ENCODE assay signal across 1 cellular context in the genomic region with DNA sequence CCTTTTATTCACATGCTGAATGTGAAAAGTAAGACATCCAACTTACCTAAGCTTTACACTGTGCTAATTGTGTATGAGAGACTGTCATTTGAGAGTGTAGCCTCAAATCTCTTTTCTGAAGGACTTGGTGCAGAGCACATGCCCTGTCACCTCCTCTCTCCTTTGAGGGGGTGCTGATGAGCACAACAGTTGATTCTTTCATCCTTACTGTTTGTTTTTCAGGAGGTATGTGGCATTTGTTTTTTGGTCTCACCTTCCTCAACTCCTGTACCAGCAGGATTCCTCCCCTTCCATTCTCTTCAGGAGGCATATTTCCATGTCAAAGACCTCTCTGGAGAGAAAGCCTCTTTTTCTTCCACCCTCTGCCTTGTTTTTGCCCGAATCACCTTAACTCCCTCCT.
TF ChIP-seq lines count a peak whose summit lies in the region.

No MANE protein-coding gene starts in this region.

TF ChIP-seq in K562, 482 proteins besides CTCF, POLR2A, EP300 and RAD21 (continued from another document):
- TF ChIP-seq, protein P1, sequence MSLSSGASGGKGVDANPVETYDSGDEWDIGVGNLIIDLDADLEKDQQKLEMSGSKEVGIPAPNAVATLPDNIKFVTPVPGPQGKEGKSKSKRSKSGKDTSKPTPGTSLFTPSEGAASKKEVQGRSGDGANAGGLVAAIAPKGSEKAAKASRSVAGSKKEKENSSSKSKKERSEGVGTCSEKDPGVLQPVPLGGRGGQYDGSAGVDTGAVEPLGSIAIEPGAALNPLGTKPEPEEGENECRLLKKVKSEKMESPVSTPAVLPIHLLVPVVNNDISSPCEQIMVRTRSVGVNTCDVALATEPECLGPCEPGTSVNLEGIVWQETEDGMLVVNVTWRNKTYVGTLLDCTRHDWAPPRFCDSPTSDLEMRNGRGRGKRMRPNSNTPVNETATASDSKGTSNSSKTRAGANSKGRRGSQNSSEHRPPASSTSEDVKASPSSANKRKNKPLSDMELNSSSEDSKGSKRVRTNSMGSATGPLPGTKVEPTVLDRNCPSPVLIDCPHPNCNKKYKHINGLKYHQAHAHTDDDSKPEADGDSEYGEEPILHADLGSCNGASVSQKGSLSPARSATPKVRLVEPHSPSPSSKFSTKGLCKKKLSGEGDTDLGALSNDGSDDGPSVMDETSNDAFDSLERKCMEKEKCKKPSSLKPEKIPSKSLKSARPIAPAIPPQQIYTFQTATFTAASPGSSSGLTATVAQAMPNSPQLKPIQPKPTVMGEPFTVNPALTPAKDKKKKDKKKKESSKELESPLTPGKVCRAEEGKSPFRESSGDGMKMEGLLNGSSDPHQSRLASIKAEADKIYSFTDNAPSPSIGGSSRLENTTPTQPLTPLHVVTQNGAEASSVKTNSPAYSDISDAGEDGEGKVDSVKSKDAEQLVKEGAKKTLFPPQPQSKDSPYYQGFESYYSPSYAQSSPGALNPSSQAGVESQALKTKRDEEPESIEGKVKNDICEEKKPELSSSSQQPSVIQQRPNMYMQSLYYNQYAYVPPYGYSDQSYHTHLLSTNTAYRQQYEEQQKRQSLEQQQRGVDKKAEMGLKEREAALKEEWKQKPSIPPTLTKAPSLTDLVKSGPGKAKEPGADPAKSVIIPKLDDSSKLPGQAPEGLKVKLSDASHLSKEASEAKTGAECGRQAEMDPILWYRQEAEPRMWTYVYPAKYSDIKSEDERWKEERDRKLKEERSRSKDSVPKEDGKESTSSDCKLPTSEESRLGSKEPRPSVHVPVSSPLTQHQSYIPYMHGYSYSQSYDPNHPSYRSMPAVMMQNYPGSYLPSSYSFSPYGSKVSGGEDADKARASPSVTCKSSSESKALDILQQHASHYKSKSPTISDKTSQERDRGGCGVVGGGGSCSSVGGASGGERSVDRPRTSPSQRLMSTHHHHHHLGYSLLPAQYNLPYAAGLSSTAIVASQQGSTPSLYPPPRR (CRISPR knock-in tag; IDR thresholded peaks at IDR 0.05; ENCODE audit: borderline replicate concordance): no peak
- TF ChIP-seq TCF7L2 (IDR thresholded peaks at IDR 0.05; ENCODE audit: low read depth, low read length) (no peak), ZZZ3 (IDR thresholded peaks at IDR 0.05) (no peak), SRF (CRISPR knock-in tag; IDR thresholded peaks at IDR 0.05) (no peak), BMI1 (IDR thresholded peaks at IDR 0.05; ENCODE audit: low read length) (no peak), BDP1 (IDR thresholded peaks at IDR 0.05; ENCODE audit: insufficient read depth, insufficient read length) (no peak), ELF4 (CRISPR knock-in tag; IDR thresholded peaks at IDR 0.05) (no peak), CHD1 (IDR thresholded peaks at IDR 0.05; ENCODE audit: low read length) (no peak), NR1H2 (CRISPR knock-in tag; IDR thresholded peaks at IDR 0.05) (no peak), HNRNPLL (IDR thresholded peaks at IDR 0.05; ENCODE audit: low read depth, low read length, poor library complexity, severe bottlenecking) (no peak), ZKSCAN8 (CRISPR knock-in tag; IDR thresholded peaks at IDR 0.05) (no peak), XRCC4 (IDR thresholded peaks at IDR 0.05; ENCODE audit: extremely low read depth, insufficient read depth, insufficient read length) (no peak)
- TF ChIP-seq, protein P2, sequence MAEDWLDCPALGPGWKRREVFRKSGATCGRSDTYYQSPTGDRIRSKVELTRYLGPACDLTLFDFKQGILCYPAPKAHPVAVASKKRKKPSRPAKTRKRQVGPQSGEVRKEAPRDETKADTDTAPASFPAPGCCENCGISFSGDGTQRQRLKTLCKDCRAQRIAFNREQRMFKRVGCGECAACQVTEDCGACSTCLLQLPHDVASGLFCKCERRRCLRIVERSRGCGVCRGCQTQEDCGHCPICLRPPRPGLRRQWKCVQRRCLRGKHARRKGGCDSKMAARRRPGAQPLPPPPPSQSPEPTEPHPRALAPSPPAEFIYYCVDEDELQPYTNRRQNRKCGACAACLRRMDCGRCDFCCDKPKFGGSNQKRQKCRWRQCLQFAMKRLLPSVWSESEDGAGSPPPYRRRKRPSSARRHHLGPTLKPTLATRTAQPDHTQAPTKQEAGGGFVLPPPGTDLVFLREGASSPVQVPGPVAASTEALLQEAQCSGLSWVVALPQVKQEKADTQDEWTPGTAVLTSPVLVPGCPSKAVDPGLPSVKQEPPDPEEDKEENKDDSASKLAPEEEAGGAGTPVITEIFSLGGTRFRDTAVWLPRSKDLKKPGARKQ (CRISPR knock-in tag; IDR thresholded peaks at IDR 0.05): no peak
- TF ChIP-seq, protein P3, sequence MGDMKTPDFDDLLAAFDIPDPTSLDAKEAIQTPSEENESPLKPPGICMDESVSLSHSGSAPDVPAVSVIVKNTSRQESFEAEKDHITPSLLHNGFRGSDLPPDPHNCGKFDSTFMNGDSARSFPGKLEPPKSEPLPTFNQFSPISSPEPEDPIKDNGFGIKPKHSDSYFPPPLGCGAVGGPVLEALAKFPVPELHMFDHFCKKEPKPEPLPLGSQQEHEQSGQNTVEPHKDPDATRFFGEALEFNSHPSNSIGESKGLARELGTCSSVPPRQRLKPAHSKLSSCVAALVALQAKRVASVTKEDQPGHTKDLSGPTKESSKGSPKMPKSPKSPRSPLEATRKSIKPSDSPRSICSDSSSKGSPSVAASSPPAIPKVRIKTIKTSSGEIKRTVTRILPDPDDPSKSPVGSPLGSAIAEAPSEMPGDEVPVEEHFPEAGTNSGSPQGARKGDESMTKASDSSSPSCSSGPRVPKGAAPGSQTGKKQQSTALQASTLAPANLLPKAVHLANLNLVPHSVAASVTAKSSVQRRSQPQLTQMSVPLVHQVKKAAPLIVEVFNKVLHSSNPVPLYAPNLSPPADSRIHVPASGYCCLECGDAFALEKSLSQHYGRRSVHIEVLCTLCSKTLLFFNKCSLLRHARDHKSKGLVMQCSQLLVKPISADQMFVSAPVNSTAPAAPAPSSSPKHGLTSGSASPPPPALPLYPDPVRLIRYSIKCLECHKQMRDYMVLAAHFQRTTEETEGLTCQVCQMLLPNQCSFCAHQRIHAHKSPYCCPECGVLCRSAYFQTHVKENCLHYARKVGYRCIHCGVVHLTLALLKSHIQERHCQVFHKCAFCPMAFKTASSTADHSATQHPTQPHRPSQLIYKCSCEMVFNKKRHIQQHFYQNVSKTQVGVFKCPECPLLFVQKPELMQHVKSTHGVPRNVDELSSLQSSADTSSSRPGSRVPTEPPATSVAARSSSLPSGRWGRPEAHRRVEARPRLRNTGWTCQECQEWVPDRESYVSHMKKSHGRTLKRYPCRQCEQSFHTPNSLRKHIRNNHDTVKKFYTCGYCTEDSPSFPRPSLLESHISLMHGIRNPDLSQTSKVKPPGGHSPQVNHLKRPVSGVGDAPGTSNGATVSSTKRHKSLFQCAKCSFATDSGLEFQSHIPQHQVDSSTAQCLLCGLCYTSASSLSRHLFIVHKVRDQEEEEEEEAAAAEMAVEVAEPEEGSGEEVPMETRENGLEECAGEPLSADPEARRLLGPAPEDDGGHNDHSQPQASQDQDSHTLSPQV (IDR thresholded peaks at IDR 0.05): peak; percentile 64; the same call in 1 of the 2 replicates
TF ChIP-seq in K562: peak in this region for 7.
